In genomic region chr11:47861762-47862161, GRCh38 we compare ENCODE assay signal across 12 cellular contexts. TPM values are rescaled to one million over a fixed set of nuclear protein-coding genes. Genes with fewer than 3 reads are reported as not detected.
DNase-seq lines count a peak whose midpoint lies in the region; ATAC-seq, FAIRE-seq and TF ChIP-seq lines count a peak whose summit lies in the region.
"Had no signal": no experiment of that assay in that cellular context is flagged by ENCODE, and none has a peak within 500 bp of the region (broad histone marks: within the 10 kb centered on the region; RNA-seq: fewer than 3 reads in every experiment).

No MANE protein-coding gene starts in this region.

- H2AFZ ChIP-seq in K562 (ENCODE audit: low read depth, low read length): no peak overlapping the region
- H2AFZ ChIP-seq in osteoblast (ENCODE audit: low read length): no peak overlapping the region

- H3K4me3 ChIP-seq in K562 (no peak overlapping the region), osteoblast (ENCODE audit: insufficient read depth, low read length) (no peak overlapping the region), esophagus muscularis mucosa (no peak overlapping the region)
- H3K4me3 ChIP-seq: uterus had no signal

- no peaks in the 10 kb centered on the region for H3K9me3 ChIP-seq in K562 (replicated peaks; ENCODE audit: control insufficient read depth, insufficient read depth, low read depth, low read length)
- no peaks in the 10 kb centered on the region for H3K9me3 ChIP-seq in osteoblast (ENCODE audit: low read depth, low read length)
- no peaks in the 10 kb centered on the region for H3K9me3 ChIP-seq in esophagus muscularis mucosa
- H3K9me3 ChIP-seq: BE2C, uterus had no signal

- H3K27ac Mint-ChIP-seq in activated T-cell treated with anti-CD3 and anti-CD28 coated beads, Interleukin-2, amount 50 U/mL, for 24 hours: peak overlapping the region; percentile 73

- no peaks in the 10 kb centered on the region for H3K9me1 ChIP-seq in K562 (ENCODE audit: control insufficient read depth, insufficient read depth, low read length)

- no peak for TF ChIP-seq RAD21 in K562 (CRISPR knock-in tag; conservative IDR thresholded peaks at IDR 0.05 in 1 of 2, IDR thresholded peaks at IDR 0.05 in 1 of 2)

- ATAC-seq in K562 (peak; percentile 84), HG03095 (IDR thresholded peaks at IDR 0.05; ENCODE audit: unreplicated experiment) (no peak), HG03159 (IDR thresholded peaks at IDR 0.05; ENCODE audit: unreplicated experiment) (no peak)

- H3K4me3 Mint-ChIP-seq in activated T-cell treated with anti-CD3 and anti-CD28 coated beads, Interleukin-2, amount 50 U/mL, for 24 hours: no peak overlapping the region

- H3K4me1 ChIP-seq in K562 (replicated peaks in 1 of 2; ENCODE audit: control insufficient read depth in 2 of 2, insufficient read depth in 2 of 2, low read length in 2 of 2) (peaks cover 0 to 22% of the 10 kb centered on the region in 2 experiments; a peak in 3 of 5 replicates), osteoblast (ENCODE audit: insufficient read depth, low read length) (peaks cover 39% of the 10 kb centered on the region), esophagus muscularis mucosa (peaks cover 7 to 42% (median 24%) of the 10 kb centered on the region in 4 donors)
- H3K4me1 ChIP-seq: BE2C, uterus had no signal

- TF ChIP-seq CTCF in K562 (IDR thresholded peaks at IDR 0.05 in 2 of 3, conservative IDR thresholded peaks at IDR 0.05 in 1 of 3; ENCODE audit: insufficient read depth in 2 of 3, low read depth in 1 of 3, low read length in 3 of 3) (no peak), osteoblast (IDR thresholded peaks at IDR 0.05; ENCODE audit: extremely low read depth, low read depth, low read length) (no peak), esophagus muscularis mucosa (IDR thresholded peaks at IDR 0.05) (no peak)

- POLR2A ChIA-PET in K562 (lab: Yijun Ruan, JAX): interaction anchor here (0.8 kb wide), 1 partner anchor 308 kb away, joined by 3 read pairs; no protein-coding TSS in a partner anchor

- no peak for DNase-seq in activated T-cell treated with anti-CD3 and anti-CD28 coated beads, Interleukin-2, amount 50 U/mL, for 24 hours
- DNase-seq in activated T-cell treated with anti-CD3 and anti-CD28 coated beads, Interleukin-2, amount 50 U/mL, for 1 hour: no peak
- DNase-seq in NAMALWA (ENCODE audit: low spot score): peak; percentile 36
- DNase-seq in K562 (ENCODE audit: extremely low read depth in 1 of 4, low spot score in 3 of 4): peak in 2 of 4 experiments; percentile 36 to 65
- no peak for DNase-seq in osteoblast (ENCODE audit: insufficient read length, low spot score, missing footprints)
- no peak for DNase-seq in esophagus muscularis mucosa (ENCODE audit: extremely low spot score)
- DNase-seq: BE2C, Karpas-422, NCI-H524, uterus had no signal

- H3K27ac ChIP-seq in K562 (ENCODE audit: extremely low read depth, low read depth, low read length) (no peak overlapping the region), osteoblast (ENCODE audit: low read depth, low read length) (peak overlapping the region; percentile 62), esophagus muscularis mucosa (replicated peaks in 1 of 4) (no peak overlapping the region)
- H3K27ac ChIP-seq: uterus had no signal

- H3K9ac ChIP-seq in K562 (ENCODE audit: insufficient read depth in 1 of 2, low read depth in 2 of 2, low read length in 2 of 2): no peak overlapping the region

- H3K36me3 ChIP-seq in K562 (ENCODE audit: control insufficient read depth, insufficient read depth, low read length) (no peaks in the 10 kb centered on the region), osteoblast (ENCODE audit: insufficient read depth, low read length) (no peaks in the 10 kb centered on the region), esophagus muscularis mucosa (no peaks in the 10 kb centered on the region)
- H3K36me3 ChIP-seq: BE2C, uterus had no signal

- H3K4me1 Mint-ChIP-seq in activated T-cell treated with anti-CD3 and anti-CD28 coated beads, Interleukin-2, amount 50 U/mL, for 24 hours (ENCODE audit: low read depth): peaks cover 43% of the 10 kb centered on the region

- H3K27me3 Mint-ChIP-seq in activated T-cell treated with anti-CD3 and anti-CD28 coated beads, Interleukin-2, amount 50 U/mL, for 24 hours: no peaks in the 10 kb centered on the region

- intact Hi-C loops in K562 (cut with micrococcal nuclease) (loop anchor here (10.0 kb wide), 1 partner anchor 253 kb away; no protein-coding TSS in a partner anchor), esophagus muscularis mucosa (cut with DNase I) (no loop called here)

- no TSS peak for BruUV-seq in K562 (replicated peaks; lab: Mats Ljungman, UMichigan)

- peak; percentile 17; the same call in 1 of the 2 replicates for TF ChIP-seq EP300 in K562 (IDR thresholded peaks at IDR 0.05; ENCODE audit: low read length)
- no peak for TF ChIP-seq EP300 in esophagus muscularis mucosa (IDR thresholded peaks at IDR 0.05)

- no peaks in the 10 kb centered on the region for H4K20me1 ChIP-seq in K562 (replicated peaks; ENCODE audit: control insufficient read depth, insufficient read depth, low read length)
- H4K20me1 ChIP-seq in osteoblast (ENCODE audit: insufficient read depth, low read length): no peaks in the 10 kb centered on the region

- no peak overlapping the region for H3K4me2 ChIP-seq in K562 (ENCODE audit: insufficient read depth, low read length)
- H3K4me2 ChIP-seq in osteoblast (ENCODE audit: insufficient read depth, low read length): peak overlapping the region; percentile 36

- TF ChIP-seq POLR2A in K562 (conservative IDR thresholded peaks at IDR 0.05) (no peak), esophagus muscularis mucosa (IDR thresholded peaks at IDR 0.05; ENCODE audit: low read depth) (no peak)

- CTCF ChIA-PET in K562 (lab: Yijun Ruan, JAX; ENCODE audit: low intra/inter-chr PET ratio): interaction anchor here (0.6 kb wide), 1 partner anchor 66 kb away, joined by 3 read pairs; no protein-coding TSS in a partner anchor

- 8% methylated on average over 6 of the region's 6 CpGs for WGBS in K562 (ENCODE audit: insufficient coverage, low coverage, missing lambda C conversion rate)
- 78% methylated on average over 6 of the region's 6 CpGs for WGBS in esophagus muscularis mucosa

- in situ Hi-C loops in K562 (cut with MboI): no loop called here

- peak; percentile 75 for FAIRE-seq in K562 (lab: Jason Lieb, UNC)

- H3K79me2 ChIP-seq in K562 (ENCODE audit: control insufficient read depth, insufficient read depth, low read length) (no peaks in the 10 kb centered on the region), osteoblast (ENCODE audit: insufficient read depth, low read length) (no peaks in the 10 kb centered on the region)

- H3K27me3 ChIP-seq in K562 (ENCODE audit: control insufficient read depth in 2 of 2, insufficient read depth in 2 of 2, low read length in 2 of 2) (no peaks in the 10 kb centered on the region), osteoblast (ENCODE audit: insufficient read depth, low read length) (no peaks in the 10 kb centered on the region), esophagus muscularis mucosa (peaks cover 0 to 4% (median 0%) of the 10 kb centered on the region in 4 donors)
- H3K27me3 ChIP-seq: BE2C, uterus had no signal

- no peaks in the 10 kb centered on the region for H3K36me3 Mint-ChIP-seq in activated T-cell treated with anti-CD3 and anti-CD28 coated beads, Interleukin-2, amount 50 U/mL, for 24 hours (ENCODE audit: low read depth)

- H3K9me3 Mint-ChIP-seq in activated T-cell treated with anti-CD3 and anti-CD28 coated beads, Interleukin-2, amount 50 U/mL, for 24 hours: no peaks in the 10 kb centered on the region

TF ChIP-seq in K562, 482 proteins besides CTCF, POLR2A, EP300 and RAD21 (continues in another document):
- peak; percentile 23; the same call in 1 of the 2 replicates for TF ChIP-seq NFIC (IDR thresholded peaks at IDR 0.05)
- no peak for TF ChIP-seq ZBTB11 (CRISPR knock-in tag; IDR thresholded peaks at IDR 0.05)

RNA-seq across cellular contexts. Expression of gene NUP160, which starts 13.6 kb away (rescaled TPM):
- total RNA-seq in K562 (2011; cell fraction: chromatin; rRNA removed; ENCODE audit: low replicate concordance): 208 and 361 TPM in 2 replicates
- total RNA-seq in K562 (2011; cell fraction: nucleolus; rRNA removed): 99.7 and 113 TPM in 2 replicates
- total RNA-seq in K562 (2011; cell fraction: nucleoplasm; rRNA removed): 163 and 198 TPM in 2 replicates
- total RNA-seq in K562 (2014; rRNA removed): 41.5 and 47.1 TPM in 2 replicates
- total RNA-seq in K562 (2014; rRNA removed; fragmentation: Illumina TruSeq; extraction: Trizol): 77.4 and 89.6 TPM in 2 replicates
- total RNA-seq in K562 (2015; rRNA removed; fragmentation: Illumina TruSeq; extraction: Trizol): 61.5 and 65.0 TPM in 2 replicates
- 77.8 and 81.0 TPM in 2 replicates for total RNA-seq in K562 (2021)
- polyA plus RNA-seq in K562 (2011; rRNA removed): 82.7 and 112 TPM in 2 replicates
- polyA plus RNA-seq in K562 (2011; cell fraction: cytosol; rRNA removed): 41.7 and 61.1 TPM in 2 replicates
- 59.8 and 68.8 TPM in 2 replicates for polyA plus RNA-seq in K562 (2011; cell fraction: nucleus; rRNA removed)
- 39.9 and 56.4 TPM in 2 replicates for polyA plus RNA-seq in K562 (2012)
- 73.7 and 74.2 TPM in 2 replicates for polyA plus RNA-seq in K562 (2014; fragmentation: Illumina TruSeq; extraction: Trizol)
- 10 to 100 TPM; 44.5 to 60.2 TPM for polyA plus RNA-seq in K562 (2014; fragmentation: Nextera tagmentation; extraction: Ambion mirVana)
- 53.0 and 54.3 TPM in 2 replicates for polyA plus RNA-seq in K562 (2014; rRNA removed)
- 238 and 272 TPM in 2 replicates for polyA minus RNA-seq in K562 (2011; rRNA and poly(A)+ RNA removed)
- 72.9 and 106 TPM in 2 replicates for polyA minus RNA-seq in K562 (2011; cell fraction: cytosol; rRNA and poly(A)+ RNA removed)
- polyA minus RNA-seq in K562 (2011; cell fraction: nucleus; rRNA and poly(A)+ RNA removed): 46.6 and 77.9 TPM in 2 replicates
- total RNA-seq in osteoblast: 25.3 and 27.1 TPM in 2 replicates
- 10 to 100 TPM; 18.4 to 22.7 (median 19.0) TPM for total RNA-seq in esophagus muscularis mucosa
